Comparison of ENCODE assay signal across 1 cellular context in the genomic region with DNA sequence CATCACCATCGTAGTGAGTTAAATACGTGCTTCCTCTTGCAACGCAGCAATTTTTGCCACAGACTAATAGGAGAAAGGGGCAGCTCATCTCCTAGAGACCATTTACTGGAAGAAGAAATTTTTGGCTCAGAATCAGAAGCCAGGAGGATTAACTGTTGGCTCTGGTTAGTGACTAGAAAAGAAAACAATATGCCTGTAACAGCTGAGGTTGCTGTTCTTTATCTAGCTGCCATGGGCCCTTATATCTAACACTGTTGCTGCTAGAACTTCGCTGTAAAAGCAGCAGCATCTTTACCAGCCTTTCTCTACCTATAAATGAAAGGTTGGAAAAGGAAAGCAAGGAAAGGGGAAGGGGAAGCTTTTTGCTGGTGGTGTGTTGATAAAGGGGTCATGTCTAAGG.
A peak's percentile ranks its signal among the peaks of the same experiment; 100 is the strongest.
TF ChIP-seq lines count a peak whose summit lies in the region.

No MANE protein-coding gene starts in this region.

TF ChIP-seq in HEK293, 187 proteins besides CTCF, POLR2A, EP300 and RAD21 (continued from another document):
- TF ChIP-seq, protein P1, sequence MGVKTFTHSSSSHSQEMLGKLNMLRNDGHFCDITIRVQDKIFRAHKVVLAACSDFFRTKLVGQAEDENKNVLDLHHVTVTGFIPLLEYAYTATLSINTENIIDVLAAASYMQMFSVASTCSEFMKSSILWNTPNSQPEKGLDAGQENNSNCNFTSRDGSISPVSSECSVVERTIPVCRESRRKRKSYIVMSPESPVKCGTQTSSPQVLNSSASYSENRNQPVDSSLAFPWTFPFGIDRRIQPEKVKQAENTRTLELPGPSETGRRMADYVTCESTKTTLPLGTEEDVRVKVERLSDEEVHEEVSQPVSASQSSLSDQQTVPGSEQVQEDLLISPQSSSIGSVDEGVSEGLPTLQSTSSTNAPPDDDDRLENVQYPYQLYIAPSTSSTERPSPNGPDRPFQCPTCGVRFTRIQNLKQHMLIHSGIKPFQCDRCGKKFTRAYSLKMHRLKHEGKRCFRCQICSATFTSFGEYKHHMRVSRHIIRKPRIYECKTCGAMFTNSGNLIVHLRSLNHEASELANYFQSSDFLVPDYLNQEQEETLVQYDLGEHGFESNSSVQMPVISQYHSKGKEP (tag by site-specific recombination; IDR thresholded peaks at IDR 0.05), result no peak
- TF ChIP-seq, protein P2, sequence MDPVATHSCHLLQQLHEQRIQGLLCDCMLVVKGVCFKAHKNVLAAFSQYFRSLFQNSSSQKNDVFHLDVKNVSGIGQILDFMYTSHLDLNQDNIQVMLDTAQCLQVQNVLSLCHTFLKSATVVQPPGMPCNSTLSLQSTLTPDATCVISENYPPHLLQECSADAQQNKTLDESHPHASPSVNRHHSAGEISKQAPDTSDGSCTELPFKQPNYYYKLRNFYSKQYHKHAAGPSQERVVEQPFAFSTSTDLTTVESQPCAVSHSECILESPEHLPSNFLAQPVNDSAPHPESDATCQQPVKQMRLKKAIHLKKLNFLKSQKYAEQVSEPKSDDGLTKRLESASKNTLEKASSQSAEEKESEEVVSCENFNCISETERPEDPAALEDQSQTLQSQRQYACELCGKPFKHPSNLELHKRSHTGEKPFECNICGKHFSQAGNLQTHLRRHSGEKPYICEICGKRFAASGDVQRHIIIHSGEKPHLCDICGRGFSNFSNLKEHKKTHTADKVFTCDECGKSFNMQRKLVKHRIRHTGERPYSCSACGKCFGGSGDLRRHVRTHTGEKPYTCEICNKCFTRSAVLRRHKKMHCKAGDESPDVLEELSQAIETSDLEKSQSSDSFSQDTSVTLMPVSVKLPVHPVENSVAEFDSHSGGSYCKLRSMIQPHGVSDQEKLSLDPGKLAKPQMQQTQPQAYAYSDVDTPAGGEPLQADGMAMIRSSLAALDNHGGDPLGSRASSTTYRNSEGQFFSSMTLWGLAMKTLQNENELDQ (tag by site-specific recombination; IDR thresholded peaks at IDR 0.05; ENCODE audit: low read depth), result no peak
- TF ChIP-seq, protein P3, sequence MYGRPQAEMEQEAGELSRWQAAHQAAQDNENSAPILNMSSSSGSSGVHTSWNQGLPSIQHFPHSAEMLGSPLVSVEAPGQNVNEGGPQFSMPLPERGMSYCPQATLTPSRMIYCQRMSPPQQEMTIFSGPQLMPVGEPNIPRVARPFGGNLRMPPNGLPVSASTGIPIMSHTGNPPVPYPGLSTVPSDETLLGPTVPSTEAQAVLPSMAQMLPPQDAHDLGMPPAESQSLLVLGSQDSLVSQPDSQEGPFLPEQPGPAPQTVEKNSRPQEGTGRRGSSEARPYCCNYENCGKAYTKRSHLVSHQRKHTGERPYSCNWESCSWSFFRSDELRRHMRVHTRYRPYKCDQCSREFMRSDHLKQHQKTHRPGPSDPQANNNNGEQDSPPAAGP (tag by site-specific recombination; IDR thresholded peaks at IDR 0.05), result no peak
- no peak for TF ChIP-seq WT1 (tag by site-specific recombination; IDR thresholded peaks at IDR 0.05)
- TF ChIP-seq, protein P4, sequence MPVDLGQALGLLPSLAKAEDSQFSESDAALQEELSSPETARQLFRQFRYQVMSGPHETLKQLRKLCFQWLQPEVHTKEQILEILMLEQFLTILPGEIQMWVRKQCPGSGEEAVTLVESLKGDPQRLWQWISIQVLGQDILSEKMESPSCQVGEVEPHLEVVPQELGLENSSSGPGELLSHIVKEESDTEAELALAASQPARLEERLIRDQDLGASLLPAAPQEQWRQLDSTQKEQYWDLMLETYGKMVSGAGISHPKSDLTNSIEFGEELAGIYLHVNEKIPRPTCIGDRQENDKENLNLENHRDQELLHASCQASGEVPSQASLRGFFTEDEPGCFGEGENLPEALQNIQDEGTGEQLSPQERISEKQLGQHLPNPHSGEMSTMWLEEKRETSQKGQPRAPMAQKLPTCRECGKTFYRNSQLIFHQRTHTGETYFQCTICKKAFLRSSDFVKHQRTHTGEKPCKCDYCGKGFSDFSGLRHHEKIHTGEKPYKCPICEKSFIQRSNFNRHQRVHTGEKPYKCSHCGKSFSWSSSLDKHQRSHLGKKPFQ (tag by site-specific recombination; IDR thresholded peaks at IDR 0.05), result no peak
- TF ChIP-seq, protein P5, sequence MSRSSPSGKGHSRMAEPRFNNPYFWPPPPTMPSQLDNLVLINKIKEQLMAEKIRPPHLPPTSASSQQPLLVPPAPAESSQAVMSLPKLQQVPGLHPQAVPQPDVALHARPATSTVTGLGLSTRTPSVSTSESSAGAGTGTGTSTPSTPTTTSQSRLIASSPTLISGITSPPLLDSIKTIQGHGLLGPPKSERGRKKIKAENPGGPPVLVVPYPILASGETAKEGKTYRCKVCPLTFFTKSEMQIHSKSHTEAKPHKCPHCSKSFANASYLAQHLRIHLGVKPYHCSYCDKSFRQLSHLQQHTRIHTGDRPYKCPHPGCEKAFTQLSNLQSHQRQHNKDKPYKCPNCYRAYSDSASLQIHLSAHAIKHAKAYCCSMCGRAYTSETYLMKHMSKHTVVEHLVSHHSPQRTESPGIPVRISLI (tag by site-specific recombination; IDR thresholded peaks at IDR 0.05), result no peak
- TF ChIP-seq GFI1B (tag by site-specific recombination; IDR thresholded peaks at IDR 0.05), result no peak
- TF ChIP-seq ZXDB (tag by site-specific recombination; IDR thresholded peaks at IDR 0.05), result no peak
- TF ChIP-seq, protein P6, sequence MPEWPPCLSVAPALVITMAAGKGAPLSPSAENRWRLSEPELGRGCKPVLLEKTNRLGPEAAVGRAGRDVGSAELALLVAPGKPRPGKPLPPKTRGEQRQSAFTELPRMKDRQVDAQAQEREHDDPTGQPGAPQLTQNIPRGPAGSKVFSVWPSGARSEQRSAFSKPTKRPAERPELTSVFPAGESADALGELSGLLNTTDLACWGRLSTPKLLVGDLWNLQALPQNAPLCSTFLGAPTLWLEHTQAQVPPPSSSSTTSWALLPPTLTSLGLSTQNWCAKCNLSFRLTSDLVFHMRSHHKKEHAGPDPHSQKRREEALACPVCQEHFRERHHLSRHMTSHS (tag by site-specific recombination; IDR thresholded peaks at IDR 0.05), result no peak
- TF ChIP-seq, protein P7, sequence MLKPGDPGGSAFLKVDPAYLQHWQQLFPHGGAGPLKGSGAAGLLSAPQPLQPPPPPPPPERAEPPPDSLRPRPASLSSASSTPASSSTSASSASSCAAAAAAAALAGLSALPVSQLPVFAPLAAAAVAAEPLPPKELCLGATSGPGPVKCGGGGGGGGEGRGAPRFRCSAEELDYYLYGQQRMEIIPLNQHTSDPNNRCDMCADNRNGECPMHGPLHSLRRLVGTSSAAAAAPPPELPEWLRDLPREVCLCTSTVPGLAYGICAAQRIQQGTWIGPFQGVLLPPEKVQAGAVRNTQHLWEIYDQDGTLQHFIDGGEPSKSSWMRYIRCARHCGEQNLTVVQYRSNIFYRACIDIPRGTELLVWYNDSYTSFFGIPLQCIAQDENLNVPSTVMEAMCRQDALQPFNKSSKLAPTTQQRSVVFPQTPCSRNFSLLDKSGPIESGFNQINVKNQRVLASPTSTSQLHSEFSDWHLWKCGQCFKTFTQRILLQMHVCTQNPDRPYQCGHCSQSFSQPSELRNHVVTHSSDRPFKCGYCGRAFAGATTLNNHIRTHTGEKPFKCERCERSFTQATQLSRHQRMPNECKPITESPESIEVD (tag by site-specific recombination; IDR thresholded peaks at IDR 0.05), result no peak
- TF ChIP-seq ZNF350 (tag by site-specific recombination; IDR thresholded peaks at IDR 0.05), result no peak
- peak; percentile 46; the same call in 1 of the 2 replicates for TF ChIP-seq ZNF341 (tag by site-specific recombination; IDR thresholded peaks at IDR 0.05; ENCODE audit: low read depth)
- TF ChIP-seq ZNF571 (tag by site-specific recombination; IDR thresholded peaks at IDR 0.05), result no peak
- no peak for TF ChIP-seq ZNF610 (tag by site-specific recombination; IDR thresholded peaks at IDR 0.05; ENCODE audit: borderline replicate concordance)
- TF ChIP-seq ZNF23 (tag by site-specific recombination; IDR thresholded peaks at IDR 0.05; ENCODE audit: borderline replicate concordance), result no peak
- no peak for TF ChIP-seq ZFP3 (tag by site-specific recombination; IDR thresholded peaks at IDR 0.05; ENCODE audit: low read depth)
- TF ChIP-seq BCL11A (tag by site-specific recombination; IDR thresholded peaks at IDR 0.05; ENCODE audit: low read depth), result no peak
- TF ChIP-seq ZNF785 (tag by site-specific recombination; IDR thresholded peaks at IDR 0.05), result no peak
- no peak for TF ChIP-seq ZNF843 (tag by site-specific recombination; IDR thresholded peaks at IDR 0.05)
- no peak for TF ChIP-seq ZNF747 (tag by site-specific recombination; IDR thresholded peaks at IDR 0.05)
- TF ChIP-seq MZF1 (tag by site-specific recombination; IDR thresholded peaks at IDR 0.05; ENCODE audit: borderline replicate concordance), result peak; percentile 82; the same call in 1 of the 2 replicates
- TF ChIP-seq SETDB1 (IDR thresholded peaks at IDR 0.05; ENCODE audit: insufficient read length, low read length), result no peak
- no peak for TF ChIP-seq ZNF155 (tag by site-specific recombination; IDR thresholded peaks at IDR 0.05)
- TF ChIP-seq ZNF701 (tag by site-specific recombination; IDR thresholded peaks at IDR 0.05), result no peak
- no peak for TF ChIP-seq ZNF837 (tag by site-specific recombination; IDR thresholded peaks at IDR 0.05)
- TF ChIP-seq ZNF48 (tag by site-specific recombination; IDR thresholded peaks at IDR 0.05), result no peak
- TF ChIP-seq ZNF76 (tag by site-specific recombination; IDR thresholded peaks at IDR 0.05; ENCODE audit: borderline replicate concordance, low read depth), result no peak
- no peak for TF ChIP-seq ZNF16 (tag by site-specific recombination; IDR thresholded peaks at IDR 0.05; ENCODE audit: low read depth)
- no peak for TF ChIP-seq ZNF433 (tag by site-specific recombination; IDR thresholded peaks at IDR 0.05; ENCODE audit: low read depth)
- TF ChIP-seq, protein P8, sequence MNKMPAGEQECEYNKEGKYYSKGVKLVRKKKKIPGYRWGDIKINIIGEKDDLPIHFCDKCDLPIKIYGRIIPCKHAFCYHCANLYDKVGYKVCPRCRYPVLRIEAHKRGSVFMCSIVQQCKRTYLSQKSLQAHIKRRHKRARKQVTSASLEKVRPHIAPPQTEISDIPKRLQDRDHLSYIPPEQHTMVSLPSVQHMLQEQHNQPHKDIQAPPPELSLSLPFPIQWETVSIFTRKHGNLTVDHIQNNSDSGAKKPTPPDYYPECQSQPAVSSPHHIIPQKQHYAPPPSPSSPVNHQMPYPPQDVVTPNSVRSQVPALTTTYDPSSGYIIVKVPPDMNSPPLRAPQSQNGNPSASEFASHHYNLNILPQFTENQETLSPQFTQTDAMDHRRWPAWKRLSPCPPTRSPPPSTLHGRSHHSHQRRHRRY (tag by site-specific recombination; IDR thresholded peaks at IDR 0.05), result no peak
- TF ChIP-seq, protein P9, sequence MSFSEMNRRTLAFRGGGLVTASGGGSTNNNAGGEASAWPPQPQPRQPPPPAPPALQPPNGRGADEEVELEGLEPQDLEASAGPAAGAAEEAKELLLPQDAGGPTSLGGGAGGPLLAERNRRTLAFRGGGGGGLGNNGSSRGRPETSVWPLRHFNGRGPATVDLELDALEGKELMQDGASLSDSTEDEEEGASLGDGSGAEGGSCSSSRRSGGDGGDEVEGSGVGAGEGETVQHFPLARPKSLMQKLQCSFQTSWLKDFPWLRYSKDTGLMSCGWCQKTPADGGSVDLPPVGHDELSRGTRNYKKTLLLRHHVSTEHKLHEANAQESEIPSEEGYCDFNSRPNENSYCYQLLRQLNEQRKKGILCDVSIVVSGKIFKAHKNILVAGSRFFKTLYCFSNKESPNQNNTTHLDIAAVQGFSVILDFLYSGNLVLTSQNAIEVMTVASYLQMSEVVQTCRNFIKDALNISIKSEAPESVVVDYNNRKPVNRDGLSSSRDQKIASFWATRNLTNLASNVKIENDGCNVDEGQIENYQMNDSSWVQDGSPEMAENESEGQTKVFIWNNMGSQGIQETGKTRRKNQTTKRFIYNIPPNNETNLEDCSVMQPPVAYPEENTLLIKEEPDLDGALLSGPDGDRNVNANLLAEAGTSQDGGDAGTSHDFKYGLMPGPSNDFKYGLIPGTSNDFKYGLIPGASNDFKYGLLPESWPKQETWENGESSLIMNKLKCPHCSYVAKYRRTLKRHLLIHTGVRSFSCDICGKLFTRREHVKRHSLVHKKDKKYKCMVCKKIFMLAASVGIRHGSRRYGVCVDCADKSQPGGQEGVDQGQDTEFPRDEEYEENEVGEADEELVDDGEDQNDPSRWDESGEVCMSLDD (tag by site-specific recombination; IDR thresholded peaks at IDR 0.05), result no peak
- TF ChIP-seq, protein P10, sequence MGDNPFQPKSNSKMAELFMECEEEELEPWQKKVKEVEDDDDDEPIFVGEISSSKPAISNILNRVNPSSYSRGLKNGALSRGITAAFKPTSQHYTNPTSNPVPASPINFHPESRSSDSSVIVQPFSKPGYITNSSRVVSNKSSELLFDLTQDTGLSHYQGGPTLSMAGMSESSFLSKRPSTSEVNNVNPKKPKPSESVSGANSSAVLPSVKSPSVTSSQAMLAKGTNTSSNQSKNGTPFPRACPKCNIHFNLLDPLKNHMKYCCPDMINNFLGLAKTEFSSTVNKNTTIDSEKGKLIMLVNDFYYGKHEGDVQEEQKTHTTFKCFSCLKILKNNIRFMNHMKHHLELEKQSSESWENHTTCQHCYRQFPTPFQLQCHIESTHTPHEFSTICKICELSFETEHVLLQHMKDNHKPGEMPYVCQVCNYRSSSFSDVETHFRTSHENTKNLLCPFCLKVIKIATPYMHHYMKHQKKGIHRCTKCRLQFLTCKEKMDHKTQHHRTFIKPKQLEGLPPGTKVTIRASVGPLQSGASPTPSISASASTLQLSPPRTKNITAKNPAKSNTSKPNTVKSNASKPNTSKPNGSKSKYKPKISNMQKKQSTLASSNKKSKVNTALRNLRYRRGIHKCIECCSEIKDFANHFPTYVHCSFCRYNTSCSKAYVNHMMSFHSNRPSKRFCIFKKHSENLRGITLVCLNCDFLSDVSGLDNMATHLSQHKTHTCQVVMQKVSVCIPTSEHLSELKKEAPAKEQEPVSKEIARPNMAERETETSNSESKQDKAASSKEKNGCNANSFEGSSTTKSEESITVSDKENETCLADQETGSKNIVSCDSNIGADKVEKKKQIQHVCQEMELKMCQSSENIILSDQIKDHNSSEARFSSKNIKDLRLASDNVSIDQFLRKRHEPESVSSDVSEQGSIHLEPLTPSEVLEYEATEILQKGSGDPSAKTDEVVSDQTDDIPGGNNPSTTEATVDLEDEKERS (tag by site-specific recombination; IDR thresholded peaks at IDR 0.05), result no peak
- TF ChIP-seq ZNF266 (tag by site-specific recombination; IDR thresholded peaks at IDR 0.05; ENCODE audit: low read depth), result no peak
- no peak for TF ChIP-seq ZNF223 (tag by site-specific recombination; IDR thresholded peaks at IDR 0.05)
- TF ChIP-seq PRDM1 (tag by site-specific recombination; IDR thresholded peaks at IDR 0.05), result peak; percentile 92
- TF ChIP-seq ZNF596 (tag by site-specific recombination; IDR thresholded peaks at IDR 0.05), result no peak
- TF ChIP-seq ZNF426 (tag by site-specific recombination; IDR thresholded peaks at IDR 0.05), result no peak
- TF ChIP-seq ZNF654 (tag by site-specific recombination; IDR thresholded peaks at IDR 0.05; ENCODE audit: low read depth), result no peak
- no peak for TF ChIP-seq ZNF10 (tag by site-specific recombination; IDR thresholded peaks at IDR 0.05)
- no peak for TF ChIP-seq ZNF311 (tag by site-specific recombination; IDR thresholded peaks at IDR 0.05; ENCODE audit: borderline replicate concordance)
- TF ChIP-seq SCRT2 (tag by site-specific recombination; IDR thresholded peaks at IDR 0.05), result peak; percentile 79
- 0 out of 2 replicates have a peak, but pooled peaks have one; percentile 18 for TF ChIP-seq ZSCAN30 (tag by site-specific recombination; IDR thresholded peaks at IDR 0.05)
- no peak for TF ChIP-seq ZSCAN16 (tag by site-specific recombination; IDR thresholded peaks at IDR 0.05)
- TF ChIP-seq TRIM28 (IDR thresholded peaks at IDR 0.05; ENCODE audit: borderline replicate concordance, low read length), result peak; percentile 57; the same call in 1 of the 2 replicates
TF ChIP-seq in HEK293: peak in this region for 6.
